18 cellular contexts compared by ENCODE assay signal in genomic region chr9:29656641-29657406, GRCh38.
"Had no signal": no experiment of that assay in that cellular context is flagged by ENCODE, and none has a peak within 500 bp of the region (broad histone marks: within the 10 kb centered on the region; RNA-seq: fewer than 3 reads in every experiment).

No MANE protein-coding gene starts in this region.

- DNase-seq: cortex of kidney; effector CD8-positive, alpha-beta T cell; effector memory CD8-positive, alpha-beta T cell; endodermal cell; erythroblast; foreskin keratinocyte; heart left ventricle; hypothalamus; immature natural killer cell; left cardiac atrium; left ventricle myocardium superior; lower lobe of right lung; mesendoderm; midbrain had no signal

- H3K27ac ChIP-seq: epithelial cell of prostate, foreskin keratinocyte, gastroesophageal sphincter, heart left ventricle, hepatocyte, left lung, lower lobe of right lung had no signal

- H3K79me2 ChIP-seq: hepatocyte had no signal

- H3K27me3 ChIP-seq: foreskin keratinocyte, gastroesophageal sphincter, heart left ventricle, hepatocyte, left lung had no signal

- H3K4me3 ChIP-seq: gastroesophageal sphincter, heart left ventricle, hepatocyte, left lung, lower lobe of right lung had no signal

- H2AFZ ChIP-seq: hepatocyte had no signal

- H3K9me3 ChIP-seq: gastroesophageal sphincter, heart left ventricle, left lung, lower lobe of right lung had no signal

- H3K36me3 ChIP-seq: gastroesophageal sphincter, heart left ventricle, left lung, lower lobe of right lung had no signal

- H3K4me2 ChIP-seq: hepatocyte had no signal

- H3K4me1 ChIP-seq: foreskin keratinocyte, gastroesophageal sphincter, heart left ventricle, left lung, lower lobe of right lung had no signal
